21 cellular contexts compared by ENCODE assay signal in genomic region chr19:56117889-56118288, GRCh38. TPM values are rescaled to one million over a fixed set of nuclear protein-coding genes. Genes with fewer than 3 reads are reported as not detected.
DNase-seq lines count a peak whose midpoint lies in the region; TF ChIP-seq lines count a peak whose summit lies in the region.
"Had no signal": no experiment of that assay in that cellular context is flagged by ENCODE, and none has a peak within 500 bp of the region (broad histone marks: within the 10 kb centered on the region; RNA-seq: fewer than 3 reads in every experiment).

No MANE protein-coding gene starts in this region.

- H3K27ac ChIP-seq in BLaER1 (peak overlapping the region; percentile 93), endodermal cell (ENCODE audit: low read depth, low read length) (no peak overlapping the region), osteoblast (ENCODE audit: low read depth, low read length) (no peak overlapping the region)

- H3K79me2 ChIP-seq in Loucy (ENCODE audit: insufficient read depth, low read length), result peaks cover 74% of the 10 kb centered on the region
- peaks cover 73% of the 10 kb centered on the region for H3K79me2 ChIP-seq in osteoblast (ENCODE audit: insufficient read depth, low read length)

- H3K9me3 ChIP-seq in BLaER1, result no peaks in the 10 kb centered on the region
- no peaks in the 10 kb centered on the region for H3K9me3 ChIP-seq in Loucy (ENCODE audit: insufficient read depth, low read depth, low read length)
- no peaks in the 10 kb centered on the region for H3K9me3 ChIP-seq in endodermal cell (ENCODE audit: control insufficient read depth, low read length)
- no peaks in the 10 kb centered on the region for H3K9me3 ChIP-seq in osteoblast (ENCODE audit: low read depth, low read length)
- H3K9me3 ChIP-seq: HAP-1 had no signal

- no peaks in the 10 kb centered on the region for H3K9me2 ChIP-seq in Loucy (replicated peaks; ENCODE audit: low read depth, low read length)

- H3K36me3 Mint-ChIP-seq in endodermal cell (ENCODE audit: low read depth) (peaks cover 9% of the 10 kb centered on the region), HFFc6 (ENCODE audit: low read depth) (peaks cover 4% of the 10 kb centered on the region)
- H3K36me3 Mint-ChIP-seq: naive thymus-derived CD8-positive, alpha-beta T cell had no signal

- no peaks in the 10 kb centered on the region for H3K9me3 Mint-ChIP-seq in endodermal cell
- no peaks in the 10 kb centered on the region for H3K9me3 Mint-ChIP-seq in HFFc6
- H3K9me3 Mint-ChIP-seq: naive thymus-derived CD8-positive, alpha-beta T cell; T-helper 1 cell treated with Interleukin-12 subunit alpha and Interleukin-12 subunit beta and Interleukin-4 antibody, amounts not matched to agents 30 μg/mL and 1 μg/mL, for 36 hours had no signal

- H3K9ac ChIP-seq in BLaER1 (peak overlapping the region; percentile 92; the same call in 1 of the 2 replicates), Loucy (ENCODE audit: low read depth, low read length, poor library complexity, severe bottlenecking) (peak overlapping the region; percentile 97), endodermal cell (ENCODE audit: extremely low read depth, low read length, poor library complexity, severe bottlenecking) (no peak overlapping the region)

- H3K36me3 ChIP-seq in BLaER1 (peaks cover 34% of the 10 kb centered on the region), Loucy (ENCODE audit: insufficient read depth, low read length) (no peaks in the 10 kb centered on the region), endodermal cell (ENCODE audit: control insufficient read depth, insufficient read depth, low read length) (peaks cover 19% of the 10 kb centered on the region), osteoblast (ENCODE audit: insufficient read depth, low read length) (peaks cover 7% of the 10 kb centered on the region)

- H3K4me1 Mint-ChIP-seq in endodermal cell (peaks cover 41% of the 10 kb centered on the region), HFFc6 (ENCODE audit: low read depth) (peaks cover 34% of the 10 kb centered on the region)

- H3K27me3 Mint-ChIP-seq in endodermal cell (ENCODE audit: insufficient read depth) (no peaks in the 10 kb centered on the region), HFFc6 (ENCODE audit: insufficient read depth) (peaks cover 1% of the 10 kb centered on the region)
- H3K27me3 Mint-ChIP-seq: activated CD4-positive, alpha-beta T cell treated with anti-CD3 and anti-CD28 coated beads for 36 hours; naive thymus-derived CD8-positive, alpha-beta T cell had no signal

- no peak overlapping the region for H3K4me3 ChIP-seq in BLaER1
- no peak overlapping the region for H3K4me3 ChIP-seq in Loucy (ENCODE audit: low read length, poor library complexity, severe bottlenecking)
- no peak overlapping the region for H3K4me3 ChIP-seq in endodermal cell (ENCODE audit: low read length)
- no peak overlapping the region for H3K4me3 ChIP-seq in osteoblast (ENCODE audit: insufficient read depth, low read length)
- H3K4me3 ChIP-seq: HAP-1 had no signal

- no peaks in the 10 kb centered on the region for H3F3A ChIP-seq in Loucy (ENCODE audit: low read depth)

- H3K27ac Mint-ChIP-seq in endodermal cell (no peak overlapping the region), HFFc6 (no peak overlapping the region)
- H3K27ac Mint-ChIP-seq: activated CD4-positive, alpha-beta T cell treated with anti-CD3 and anti-CD28 coated beads for 36 hours; T-helper 1 cell treated with Interleukin-12 subunit alpha and Interleukin-12 subunit beta and Interleukin-4 antibody, amounts not matched to agents 30 μg/mL and 1 μg/mL, for 36 hours had no signal

- H2AFZ ChIP-seq in Loucy (ENCODE audit: low read length), result no peak overlapping the region
- no peak overlapping the region for H2AFZ ChIP-seq in osteoblast (ENCODE audit: low read length)

- WGBS in endodermal cell (ENCODE audit: insufficient coverage in 1 of 2, insufficient read length in 1 of 2), 2 experiments, result 81 to 84% methylated on average over 7 to 9 of the region's 9 CpGs

- TF ChIP-seq CTCF in Loucy (conservative IDR thresholded peaks at IDR 0.05; ENCODE audit: low read length) (no peak), endodermal cell (conservative IDR thresholded peaks at IDR 0.05) (no peak), osteoblast (IDR thresholded peaks at IDR 0.05; ENCODE audit: extremely low read depth, low read depth, low read length) (no peak), HFFc6 (IDR thresholded peaks at IDR 0.05) (no peak)

- H3K4me1 ChIP-seq in BLaER1, result peaks cover 79% of the 10 kb centered on the region
- H3K4me1 ChIP-seq in Loucy (ENCODE audit: insufficient read depth, low read length, poor library complexity, severe bottlenecking), result peaks cover 25% of the 10 kb centered on the region
- H3K4me1 ChIP-seq in endodermal cell (ENCODE audit: control insufficient read depth, insufficient read depth, low read length), result peaks cover 3% of the 10 kb centered on the region
- H3K4me1 ChIP-seq in osteoblast (ENCODE audit: insufficient read depth, low read length), result peaks cover 17% of the 10 kb centered on the region

- H4K20me1 ChIP-seq in BLaER1, result peaks cover 70% of the 10 kb centered on the region
- peaks cover 50% of the 10 kb centered on the region for H4K20me1 ChIP-seq in Loucy (ENCODE audit: insufficient read depth, low read length, poor library complexity, severe bottlenecking)
- peaks cover 62% of the 10 kb centered on the region for H4K20me1 ChIP-seq in osteoblast (ENCODE audit: insufficient read depth, low read length)

- H3K4me3 Mint-ChIP-seq in endodermal cell, result no peak overlapping the region
- no peak overlapping the region for H3K4me3 Mint-ChIP-seq in HFFc6
- H3K4me3 Mint-ChIP-seq: T-helper 1 cell treated with Interleukin-12 subunit alpha and Interleukin-12 subunit beta and Interleukin-4 antibody, amounts not matched to agents 30 μg/mL and 1 μg/mL, for 36 hours had no signal

- H3K4me2 ChIP-seq in BLaER1, result peak overlapping the region; percentile 98
- peak overlapping the region; percentile 96 for H3K4me2 ChIP-seq in Loucy (ENCODE audit: low read depth, low read length, poor library complexity, severe bottlenecking)
- H3K4me2 ChIP-seq in osteoblast (ENCODE audit: insufficient read depth, low read length), result no peak overlapping the region

- no peaks in the 10 kb centered on the region for H3K27me3 ChIP-seq in BLaER1
- H3K27me3 ChIP-seq in Loucy (ENCODE audit: insufficient read depth, low read length, poor library complexity, severe bottlenecking), result no peaks in the 10 kb centered on the region
- H3K27me3 ChIP-seq in endodermal cell (ENCODE audit: control insufficient read depth, insufficient read depth, low read length, poor library complexity, severe bottlenecking), result no peaks in the 10 kb centered on the region
- no peaks in the 10 kb centered on the region for H3K27me3 ChIP-seq in osteoblast (ENCODE audit: insufficient read depth, low read length)

- DNase-seq in endodermal cell (peak; percentile 38), osteoblast (ENCODE audit: insufficient read length, low spot score, missing footprints) (peak; percentile 9), amniotic stem cell (lab: John Stamatoyannopoulos, UW) (no peak), COLO829 (ENCODE audit: low spot score) (no peak), HFFc6 (no peak), foreskin melanocyte (no peak)
- DNase-seq: activated CD4-positive, alpha-beta T cell treated with anti-CD3 and anti-CD28 coated beads for 36 hours; activated T-cell treated with anti-CD3 and anti-CD28 coated beads, Interleukin-2, amount 50 U/mL, for 1 hour; MM.1S; naive thymus-derived CD8-positive, alpha-beta T cell; NCI-H187 treated with DMSO at 0.1 percent for 48 hours; retina; SHP77 treated with DMSO at 0.1 percent for 48 hours; stimulated activated CD4-positive, alpha-beta T cell treated with anti-CD3 and anti-CD28 coated beads, Interleukin-15, amount 100 ng/mL, for 24 hours had no signal

RNA-seq across cellular contexts. Expression of gene ZNF787, which starts 3.2 kb away (rescaled TPM):
- 10 to 100 TPM; 42.1 to 43.7 TPM for total RNA-seq in endodermal cell
- 27.7 TPM for polyA plus RNA-seq in endodermal cell (2013, experiment 1 of 2)
- polyA plus RNA-seq in endodermal cell (2013, experiment 2 of 2), result 26.5 TPM
- 23.6 and 27.5 TPM in 2 replicates for total RNA-seq in osteoblast
- total RNA-seq in HFFc6 (2021; fragmentation: NEBNext Ultra II Directional; extraction: Animal tissue kit (Norgen Biotek cat#: 25700)), result 10 to 100 TPM; 28.5 to 31.5 (median 29.5) TPM

RNA-seq across cellular contexts. Expression of gene ZNF444, which starts 23.2 kb away (rescaled TPM):
- total RNA-seq in endodermal cell (10 to 100 TPM; 50.2 to 58.8 TPM), osteoblast (13.0 and 16.6 TPM in 2 replicates)
- 36.7 TPM for polyA plus RNA-seq in endodermal cell (2013, experiment 1 of 2)
- polyA plus RNA-seq in endodermal cell (2013, experiment 2 of 2), result 31.4 TPM
- 10 to 100 TPM; 20.6 to 28.4 (median 22.5) TPM for total RNA-seq in HFFc6 (2021; fragmentation: NEBNext Ultra II Directional; extraction: Animal tissue kit (Norgen Biotek cat#: 25700))

RNA-seq across cellular contexts. Expression of gene GALP, which starts 57.9 kb away (rescaled TPM):
- total RNA-seq in endodermal cell (under 1 TPM in 1 of 2 donors, not detected in 1; 0.40 TPM), osteoblast (not detected in 2 replicates)
- 20.2 TPM for polyA plus RNA-seq in endodermal cell (2013, experiment 1 of 2)
- polyA plus RNA-seq in endodermal cell (2013, experiment 2 of 2), result 19.9 TPM
- not detected for total RNA-seq in HFFc6 (2021; fragmentation: NEBNext Ultra II Directional; extraction: Animal tissue kit (Norgen Biotek cat#: 25700))
- total RNA-seq: activated CD4-positive, alpha-beta T cell treated with anti-CD3 and anti-CD28 coated beads for 36 hours; chondrocyte; HT1080; lower leg skin; naive thymus-derived CD8-positive, alpha-beta T cell had no signal
- polyA plus RNA-seq: naive thymus-derived CD8-positive, alpha-beta T cell had no signal

Comparison
In these comparisons a context has a peak if more than half of its experiments do, and no peak if none do; other contexts are left out.
1. DNase-seq: peak in endodermal cell (single experiment) and osteoblast (single experiment); none in amniotic stem cell (single experiment), COLO829 (single experiment), HFFc6 (single experiment) and foreskin melanocyte (single experiment).